Comparison of ENCODE assay signal across 10 cellular contexts in the genomic region with DNA sequence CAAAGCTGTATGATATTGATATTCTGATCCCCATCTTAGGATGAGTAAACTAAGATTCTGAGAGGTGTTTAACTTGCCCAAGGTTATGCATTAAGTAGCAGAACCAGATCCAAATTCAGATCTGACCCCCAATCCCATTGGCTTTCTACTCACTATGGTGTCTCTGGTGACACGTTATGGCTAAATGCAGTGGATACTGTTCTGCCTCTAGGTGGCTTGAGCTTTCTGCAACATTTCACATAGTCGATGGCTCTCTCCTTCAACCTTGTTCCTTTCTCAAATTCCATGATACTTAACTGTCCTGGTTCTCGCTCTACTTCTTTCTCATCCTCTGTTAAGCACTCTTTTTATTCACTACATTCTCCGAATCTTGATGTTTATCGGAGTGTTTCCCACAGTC. TPM values are rescaled to one million over a fixed set of nuclear protein-coding genes. Genes with fewer than 3 reads are reported as not detected.
DNase-seq lines count a peak whose midpoint lies in the region; ATAC-seq, FAIRE-seq and TF ChIP-seq lines count a peak whose summit lies in the region.
"Had no signal": no experiment of that assay in that cellular context is flagged by ENCODE, and none has a peak within 500 bp of the region (broad histone marks: within the 10 kb centered on the region; RNA-seq: fewer than 3 reads in every experiment).

No MANE protein-coding gene starts in this region.

- no peak overlapping the region for H3K9ac ChIP-seq in astrocyte (ENCODE audit: low read length)
- no peak overlapping the region for H3K9ac ChIP-seq in neural progenitor cell
- H3K9ac ChIP-seq: KMS-11 had no signal

- H3K4me1 ChIP-seq in astrocyte (ENCODE audit: insufficient read depth, low read length) (no peaks in the 10 kb centered on the region), neural progenitor cell (peaks cover 6% of the 10 kb centered on the region)

- H3K27me3 Mint-ChIP-seq in astrocyte (ENCODE audit: low read depth, unreplicated experiment) = peaks cover 2% of the 10 kb centered on the region
- H3K27me3 Mint-ChIP-seq in neural progenitor cell (ENCODE audit: insufficient read depth, low read depth) = no peaks in the 10 kb centered on the region

- H3K4me3 Mint-ChIP-seq in astrocyte (ENCODE audit: unreplicated experiment) (no peak overlapping the region), neural progenitor cell (no peak overlapping the region)

- H3K4me1 Mint-ChIP-seq in astrocyte (ENCODE audit: low read depth, unreplicated experiment) (peaks cover 10% of the 10 kb centered on the region), neural progenitor cell (peaks cover 7% of the 10 kb centered on the region)

- no peaks in the 10 kb centered on the region for H3K9me3 ChIP-seq in astrocyte (ENCODE audit: insufficient read depth, low read depth, low read length)
- no peaks in the 10 kb centered on the region for H3K9me3 ChIP-seq in neural progenitor cell (ENCODE audit: low read depth)

- H3K4me3 ChIP-seq in astrocyte (ENCODE audit: insufficient read depth, low read depth, low read length) (no peak overlapping the region), neural progenitor cell (no peak overlapping the region)

- H3K36me3 Mint-ChIP-seq in astrocyte (ENCODE audit: low read depth, unreplicated experiment) (no peaks in the 10 kb centered on the region), neural progenitor cell (no peaks in the 10 kb centered on the region)

- H3K4me2 ChIP-seq in astrocyte (ENCODE audit: low read length) (no peak overlapping the region), neural progenitor cell (no peak overlapping the region)
- H3K4me2 ChIP-seq: KMS-11 had no signal

- no peak overlapping the region for H2AFZ ChIP-seq in astrocyte (ENCODE audit: low read depth, low read length)
- no peak overlapping the region for H2AFZ ChIP-seq in neural progenitor cell (replicated peaks)

- H3F3A ChIP-seq in neural progenitor cell (ENCODE audit: low read depth) = no peaks in the 10 kb centered on the region

- H4K20me1 ChIP-seq in astrocyte (ENCODE audit: insufficient read depth, low read length) (no peaks in the 10 kb centered on the region), neural progenitor cell (ENCODE audit: low read depth) (no peaks in the 10 kb centered on the region)

- peak; percentile 73 for ATAC-seq in GM18498 (IDR thresholded peaks at IDR 0.05; ENCODE audit: unreplicated experiment)
- ATAC-seq in HG03342 (IDR thresholded peaks at IDR 0.05; ENCODE audit: unreplicated experiment) = peak; percentile 61
- ATAC-seq in GM19455 (IDR thresholded peaks at IDR 0.05; ENCODE audit: unreplicated experiment) = no peak
- ATAC-seq in HG03139 (IDR thresholded peaks at IDR 0.05; ENCODE audit: unreplicated experiment) = no peak
- no peak for ATAC-seq in HG02571 (IDR thresholded peaks at IDR 0.05; ENCODE audit: unreplicated experiment)

- DNase-seq in astrocyte (ENCODE audit: low read depth) (no peak), neural progenitor cell (ENCODE audit: low spot score) (peak; percentile 9), nucleus accumbens (lab: John Stamatoyannopoulos, UW) (no peak)

- H3K79me2 ChIP-seq in astrocyte (ENCODE audit: insufficient read depth, low read length) (no peaks in the 10 kb centered on the region), neural progenitor cell (ENCODE audit: low read depth) (no peaks in the 10 kb centered on the region)

- no peak overlapping the region for H3K27ac Mint-ChIP-seq in astrocyte (ENCODE audit: unreplicated experiment)
- H3K27ac Mint-ChIP-seq in neural progenitor cell = no peak overlapping the region

- H3K27me3 ChIP-seq in astrocyte (ENCODE audit: insufficient read depth, low read length) (peaks cover 6% of the 10 kb centered on the region), neural progenitor cell (peaks cover 6% of the 10 kb centered on the region)

- TF ChIP-seq CTCF in astrocyte (IDR thresholded peaks at IDR 0.05; ENCODE audit: insufficient read depth, low read depth, low read length) = peak; percentile 49
- peak; percentile 44 for TF ChIP-seq CTCF in neural progenitor cell (IDR thresholded peaks at IDR 0.05)

- H3K9me3 Mint-ChIP-seq in astrocyte (ENCODE audit: unreplicated experiment) (no peaks in the 10 kb centered on the region), neural progenitor cell (no peaks in the 10 kb centered on the region)

- H3K36me3 ChIP-seq in astrocyte (ENCODE audit: insufficient read depth, low read length) (no peaks in the 10 kb centered on the region), neural progenitor cell (no peaks in the 10 kb centered on the region)

- H3K27ac ChIP-seq in astrocyte (ENCODE audit: low read depth, low read length) (no peak overlapping the region), neural progenitor cell (no peak overlapping the region)
- H3K27ac ChIP-seq: KMS-11 had no signal

- peak; percentile 34 for FAIRE-seq in astrocyte (lab: Jason Lieb, UNC)
- FAIRE-seq: colon had no signal

RNA-seq across cellular contexts. Expression of a gene that starts 9.4 kb away (rescaled TPM):
- total RNA-seq in astrocyte (not detected in 2 replicates), neural progenitor cell (ENCODE audit: low replicate concordance) (not detected in 2 replicates)

RNA-seq across cellular contexts. Expression of a gene that starts 22.0 kb away (rescaled TPM):
- total RNA-seq in astrocyte (3.5 and 3.7 TPM in 2 replicates), neural progenitor cell (ENCODE audit: low replicate concordance) (2.4 and 2.7 TPM in 2 replicates)

RNA-seq across cellular contexts. Expression of a gene that starts 27.9 kb away (rescaled TPM):
- total RNA-seq in astrocyte (8.4 and 10.3 TPM in 2 replicates), neural progenitor cell (ENCODE audit: low replicate concordance) (14.4 and 18.9 TPM in 2 replicates)

RNA-seq across cellular contexts. Expression of a gene that starts 28.0 kb away (rescaled TPM):
- total RNA-seq in astrocyte (12.6 and 14.1 TPM in 2 replicates), neural progenitor cell (ENCODE audit: low replicate concordance) (31.8 and 48.9 TPM in 2 replicates)

RNA-seq across cellular contexts. Expression of a gene that starts 45.5 kb away (rescaled TPM):
- total RNA-seq in astrocyte = 0.59 and 0.75 TPM in 2 replicates
- 1.1 and 1.3 TPM in 2 replicates for total RNA-seq in neural progenitor cell (ENCODE audit: low replicate concordance)

Comparison
In these comparisons a context has a peak if more than half of its experiments do, and no peak if none do; other contexts are left out.
1. ATAC-seq: peak in GM18498 (single experiment) and HG03342 (single experiment); none in GM19455 (single experiment), HG03139 (single experiment) and HG02571 (single experiment).